ENCODE assay signal across 15 cellular contexts in the genomic region with DNA sequence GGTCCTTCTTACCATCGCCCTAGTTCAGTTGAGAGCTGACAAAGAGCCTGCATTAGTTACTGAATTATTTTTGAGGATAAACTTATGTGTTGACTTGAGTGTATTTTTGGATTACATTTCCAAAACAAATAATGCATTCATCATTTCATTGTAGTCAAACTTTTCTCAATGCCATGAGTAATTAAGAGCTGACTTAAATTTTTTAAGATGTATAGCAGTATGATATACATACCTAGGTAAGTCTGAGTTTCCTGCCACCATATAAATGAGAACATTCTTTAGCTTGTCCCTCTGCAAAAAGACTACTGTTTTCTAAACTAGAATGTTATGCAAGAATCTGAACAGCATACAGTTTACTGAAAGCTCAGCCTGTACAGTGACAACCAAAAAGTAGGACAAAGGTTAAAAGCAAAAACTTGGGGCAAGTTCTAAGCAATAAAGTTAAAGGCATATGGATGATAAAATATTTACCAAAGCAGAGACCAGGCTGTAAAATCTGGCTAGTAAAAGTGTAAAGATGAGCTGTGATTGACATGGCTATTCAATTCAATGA.
DNase-seq lines count a peak whose midpoint lies in the region; ATAC-seq, FAIRE-seq and TF ChIP-seq lines count a peak whose summit lies in the region.
"Had no signal": no experiment of that assay in that cellular context is flagged by ENCODE, and none has a peak within 500 bp of the region (broad histone marks: within the 10 kb centered on the region; RNA-seq: fewer than 3 reads in every experiment).

No MANE protein-coding gene starts in this region.

- no peak overlapping the region for H2AFZ ChIP-seq in SK-N-SH (ENCODE audit: low read depth)
- H2AFZ ChIP-seq: hepatocyte had no signal

- H3K27ac ChIP-seq in SK-N-SH (ENCODE audit: low read depth in 2 of 2, low read length in 1 of 2) (peak overlapping the region in 1 of 2 experiments; percentile 52; a peak in 3 of 4 replicates), pancreas (no peak overlapping the region)
- H3K27ac ChIP-seq: hepatocyte had no signal

- peaks cover 13% of the 10 kb centered on the region for H3F3A ChIP-seq in SK-N-SH (replicated peaks; ENCODE audit: insufficient read depth)

- no peaks in the 10 kb centered on the region for H3K9me3 ChIP-seq in SK-N-SH
- no peaks in the 10 kb centered on the region for H3K9me3 ChIP-seq in pancreas

- POLR2A ChIA-PET in SK-N-SH (lab: Yijun Ruan, JAX), result no interaction called here

- TF ChIP-seq CTCF in SK-N-SH (IDR thresholded peaks at IDR 0.05) (no peak), fibroblast of villous mesenchyme (IDR thresholded peaks at IDR 0.05; ENCODE audit: insufficient read depth, low read depth, low read length) (no peak), pancreas (IDR thresholded peaks at IDR 0.05) (no peak), GM13977 (IDR thresholded peaks at IDR 0.05; ENCODE audit: extremely low read depth, insufficient read depth, missing control alignments) (no peak)

- ATAC-seq in pancreas (peak in 3 of 4 donors; percentile 22 to 35 (median 34)), GM21515 (IDR thresholded peaks at IDR 0.05; ENCODE audit: unreplicated experiment) (no peak), HG02610 (IDR thresholded peaks at IDR 0.05; ENCODE audit: unreplicated experiment) (no peak)
- ATAC-seq: activated CD8-positive, alpha-beta memory T cell treated with anti-CD3 and anti-CD28 coated beads, Interleukin-2, amount 10 ng/mL, durations not matched to agents 7 days and 5 days; esophagus mucosa; stimulated activated naive B cell treated with anti-CD40 and anti-IgM and Interleukin-4, amounts not matched to agents 10 μg/mL and 1 μg/mL and 100 μg/mL, for 72 hours had no signal

- H3K9me2 ChIP-seq in SK-N-SH, result no peaks in the 10 kb centered on the region

- FAIRE-seq in pancreas (lab: Jason Lieb, UNC), result no peak

- CTCF ChIA-PET in SK-N-SH (lab: Yijun Ruan, JAX), result interaction anchor here (1.5 kb wide), 2 partner anchors 9 to 21 kb away, joined by 3 read pairs; no protein-coding TSS in a partner anchor

- WGBS in SK-N-SH (ENCODE audit: low lambda C conversion rate), result 79% methylated on average over 1 of the region's 1 CpG
- WGBS in pancreas, 2 donors, result 54 to 66% methylated on average over 1 of the region's 1 CpG

- intact Hi-C loops in pancreas (cut with DNase I), result no loop called here

- no peaks in the 10 kb centered on the region for H4K20me1 ChIP-seq in SK-N-SH (ENCODE audit: insufficient read depth)

- H3K4me1 ChIP-seq in SK-N-SH (ENCODE audit: control insufficient read depth in 1 of 2, insufficient read depth in 2 of 2, low read depth in 1 of 2, low read length in 1 of 2), result peaks cover 0 to 17% of the 10 kb centered on the region in 2 experiments; a peak in 3 of 4 replicates
- H3K4me1 ChIP-seq in pancreas, result peaks cover 4 to 8% (median 5%) of the 10 kb centered on the region in 3 donors

- no peaks in the 10 kb centered on the region for H3K27me3 ChIP-seq in SK-N-SH (ENCODE audit: insufficient read depth)
- no peaks in the 10 kb centered on the region for H3K27me3 ChIP-seq in pancreas
- H3K27me3 ChIP-seq: hepatocyte had no signal

- 0 out of 2 replicates have a peak overlapping the region, but pooled peaks have one; percentile 12 for H3K4me2 ChIP-seq in SK-N-SH
- H3K4me2 ChIP-seq: hepatocyte had no signal

- TF ChIP-seq RAD21 in SK-N-SH (IDR thresholded peaks at IDR 0.05; ENCODE audit: low read length), result no peak

- TF ChIP-seq EP300 in SK-N-SH (IDR thresholded peaks at IDR 0.05; ENCODE audit: borderline replicate concordance in 1 of 2, low read depth in 1 of 2, low read length in 1 of 2), result no peak

- DNase-seq in EH (ENCODE audit: low read depth) (peak; percentile 50), SK-N-SH (no peak), fibroblast of villous mesenchyme (ENCODE audit: low read depth) (peak; percentile 58), pancreas (no peak), GM13977 (ENCODE audit: low spot score) (no peak), ecto neural progenitor cell (ENCODE audit: low spot score) (no peak)
- DNase-seq: activated CD8-positive, alpha-beta memory T cell treated with anti-CD3 and anti-CD28 coated beads, Interleukin-2, amount 10 ng/mL, durations not matched to agents 7 days and 5 days; activated gamma-delta T cell; NCI-H1436; occipital lobe; stimulated activated naive B cell treated with anti-CD40 and anti-IgM and Interleukin-4, amounts not matched to agents 10 μg/mL and 1 μg/mL and 100 μg/mL, for 72 hours had no signal

- in situ Hi-C loops in GM13977 (cut with MboI; ENCODE audit: low pct_unique_long_range_greater_than_20kb, low sequenced_read_pairs, unreplicated experiment), result no loop called here

- H3K4me3 ChIP-seq in SK-N-SH (ENCODE audit: low read depth in 2 of 2, low read length in 1 of 2) (no peak overlapping the region), fibroblast of villous mesenchyme (ENCODE audit: low read depth, low read length) (no peak overlapping the region), pancreas (no peak overlapping the region)
- H3K4me3 ChIP-seq: hepatocyte had no signal

- H3K9ac ChIP-seq in SK-N-SH, result no peak overlapping the region

- no peaks in the 10 kb centered on the region for H3K79me2 ChIP-seq in SK-N-SH (ENCODE audit: insufficient read depth)
- H3K79me2 ChIP-seq: hepatocyte had no signal

- H3K36me3 ChIP-seq in SK-N-SH (replicated peaks in 1 of 2; ENCODE audit: control insufficient read depth in 1 of 2, insufficient read depth in 2 of 2, low read length in 1 of 2) (peaks cover 0 to 12% of the 10 kb centered on the region in 2 experiments), pancreas (no peaks in the 10 kb centered on the region)

TF ChIP-seq in SK-N-SH, 30 proteins besides CTCF, POLR2A, EP300 and RAD21:
- TF ChIP-seq YY1 (IDR thresholded peaks at IDR 0.05; ENCODE audit: low read depth) (no peak), FOXJ3 (CRISPR knock-in tag; IDR thresholded peaks at IDR 0.05) (no peak), GABPA (IDR thresholded peaks at IDR 0.05; ENCODE audit: low read depth) (no peak), TCF12 (IDR thresholded peaks at IDR 0.05) (no peak), GATA2 (CRISPR knock-in tag; IDR thresholded peaks at IDR 0.05) (no peak), NFIC (IDR thresholded peaks at IDR 0.05; ENCODE audit: borderline replicate concordance) (no peak), SMC3 (IDR thresholded peaks at IDR 0.05; ENCODE audit: low read depth, low read length) (no peak), POLR2AphosphoS5 (IDR thresholded peaks at IDR 0.05; ENCODE audit: low read depth, low read length) (no peak), MXI1 (IDR thresholded peaks at IDR 0.05; ENCODE audit: low read depth, low read length) (no peak), MEF2A (IDR thresholded peaks at IDR 0.05; ENCODE audit: borderline replicate concordance, low read depth) (no peak), RFX5 (IDR thresholded peaks at IDR 0.05; ENCODE audit: low read length) (no peak)
- TF ChIP-seq, protein P1, sequence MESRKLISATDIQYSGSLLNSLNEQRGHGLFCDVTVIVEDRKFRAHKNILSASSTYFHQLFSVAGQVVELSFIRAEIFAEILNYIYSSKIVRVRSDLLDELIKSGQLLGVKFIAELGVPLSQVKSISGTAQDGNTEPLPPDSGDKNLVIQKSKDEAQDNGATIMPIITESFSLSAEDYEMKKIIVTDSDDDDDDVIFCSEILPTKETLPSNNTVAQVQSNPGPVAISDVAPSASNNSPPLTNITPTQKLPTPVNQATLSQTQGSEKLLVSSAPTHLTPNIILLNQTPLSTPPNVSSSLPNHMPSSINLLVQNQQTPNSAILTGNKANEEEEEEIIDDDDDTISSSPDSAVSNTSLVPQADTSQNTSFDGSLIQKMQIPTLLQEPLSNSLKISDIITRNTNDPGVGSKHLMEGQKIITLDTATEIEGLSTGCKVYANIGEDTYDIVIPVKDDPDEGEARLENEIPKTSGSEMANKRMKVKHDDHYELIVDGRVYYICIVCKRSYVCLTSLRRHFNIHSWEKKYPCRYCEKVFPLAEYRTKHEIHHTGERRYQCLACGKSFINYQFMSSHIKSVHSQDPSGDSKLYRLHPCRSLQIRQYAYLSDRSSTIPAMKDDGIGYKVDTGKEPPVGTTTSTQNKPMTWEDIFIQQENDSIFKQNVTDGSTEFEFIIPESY (IDR thresholded peaks at IDR 0.05; ENCODE audit: borderline replicate concordance, low read depth), result no peak
- TF ChIP-seq, protein P2, sequence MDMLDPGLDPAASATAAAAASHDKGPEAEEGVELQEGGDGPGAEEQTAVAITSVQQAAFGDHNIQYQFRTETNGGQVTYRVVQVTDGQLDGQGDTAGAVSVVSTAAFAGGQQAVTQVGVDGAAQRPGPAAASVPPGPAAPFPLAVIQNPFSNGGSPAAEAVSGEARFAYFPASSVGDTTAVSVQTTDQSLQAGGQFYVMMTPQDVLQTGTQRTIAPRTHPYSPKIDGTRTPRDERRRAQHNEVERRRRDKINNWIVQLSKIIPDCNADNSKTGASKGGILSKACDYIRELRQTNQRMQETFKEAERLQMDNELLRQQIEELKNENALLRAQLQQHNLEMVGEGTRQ (IDR thresholded peaks at IDR 0.05; ENCODE audit: borderline replicate concordance, low read depth, low read length), result no peak
- TF ChIP-seq, protein P3, sequence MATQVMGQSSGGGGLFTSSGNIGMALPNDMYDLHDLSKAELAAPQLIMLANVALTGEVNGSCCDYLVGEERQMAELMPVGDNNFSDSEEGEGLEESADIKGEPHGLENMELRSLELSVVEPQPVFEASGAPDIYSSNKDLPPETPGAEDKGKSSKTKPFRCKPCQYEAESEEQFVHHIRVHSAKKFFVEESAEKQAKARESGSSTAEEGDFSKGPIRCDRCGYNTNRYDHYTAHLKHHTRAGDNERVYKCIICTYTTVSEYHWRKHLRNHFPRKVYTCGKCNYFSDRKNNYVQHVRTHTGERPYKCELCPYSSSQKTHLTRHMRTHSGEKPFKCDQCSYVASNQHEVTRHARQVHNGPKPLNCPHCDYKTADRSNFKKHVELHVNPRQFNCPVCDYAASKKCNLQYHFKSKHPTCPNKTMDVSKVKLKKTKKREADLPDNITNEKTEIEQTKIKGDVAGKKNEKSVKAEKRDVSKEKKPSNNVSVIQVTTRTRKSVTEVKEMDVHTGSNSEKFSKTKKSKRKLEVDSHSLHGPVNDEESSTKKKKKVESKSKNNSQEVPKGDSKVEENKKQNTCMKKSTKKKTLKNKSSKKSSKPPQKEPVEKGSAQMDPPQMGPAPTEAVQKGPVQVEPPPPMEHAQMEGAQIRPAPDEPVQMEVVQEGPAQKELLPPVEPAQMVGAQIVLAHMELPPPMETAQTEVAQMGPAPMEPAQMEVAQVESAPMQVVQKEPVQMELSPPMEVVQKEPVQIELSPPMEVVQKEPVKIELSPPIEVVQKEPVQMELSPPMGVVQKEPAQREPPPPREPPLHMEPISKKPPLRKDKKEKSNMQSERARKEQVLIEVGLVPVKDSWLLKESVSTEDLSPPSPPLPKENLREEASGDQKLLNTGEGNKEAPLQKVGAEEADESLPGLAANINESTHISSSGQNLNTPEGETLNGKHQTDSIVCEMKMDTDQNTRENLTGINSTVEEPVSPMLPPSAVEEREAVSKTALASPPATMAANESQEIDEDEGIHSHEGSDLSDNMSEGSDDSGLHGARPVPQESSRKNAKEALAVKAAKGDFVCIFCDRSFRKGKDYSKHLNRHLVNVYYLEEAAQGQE (IDR thresholded peaks at IDR 0.05; ENCODE audit: low read depth, low read length), result no peak

Comparison
In these comparisons a context has a peak if more than half of its experiments do, and no peak if none do; other contexts are left out.
1. DNase-seq: peak in EH (single experiment) and fibroblast of villous mesenchyme (single experiment); none in SK-N-SH (single experiment), pancreas (0 of 6), GM13977 (single experiment) and ecto neural progenitor cell (single experiment).
2. ATAC-seq: peak in pancreas (3 of 4); none in GM21515 (single experiment) and HG02610 (single experiment).